Comparison of ENCODE assay signal across 8 cellular contexts in the genomic region with DNA sequence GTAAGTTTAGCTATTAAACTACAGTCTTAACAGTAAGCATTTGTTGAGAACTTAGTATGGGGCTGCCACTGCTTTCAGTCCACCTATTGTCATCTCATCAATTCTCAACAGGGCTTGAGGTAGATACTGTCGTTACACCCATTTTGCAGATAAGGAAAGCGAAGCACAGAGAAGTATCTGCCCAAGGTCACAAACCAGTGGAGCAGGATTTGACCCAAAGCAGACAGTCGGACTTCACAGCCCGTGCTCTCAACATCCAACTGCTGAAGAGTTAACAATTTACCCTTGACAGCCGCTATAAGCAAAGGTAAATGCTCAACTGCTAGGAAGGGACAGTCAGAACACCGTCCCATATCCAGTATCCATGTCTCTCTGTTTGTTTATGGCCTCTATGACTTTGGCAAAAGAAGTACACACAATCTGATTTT. TPM values are rescaled to one million over a fixed set of nuclear protein-coding genes. Genes with fewer than 3 reads are reported as not detected.
DNase-seq lines count a peak whose midpoint lies in the region; ATAC-seq and TF ChIP-seq lines count a peak whose summit lies in the region.

No MANE protein-coding gene starts in this region.

- no peaks in the 10 kb centered on the region for H3K27me3 Mint-ChIP-seq in osteocyte (ENCODE audit: unreplicated experiment)

- TF ChIP-seq CTCF in AG10803 (conservative IDR thresholded peaks at IDR 0.05; ENCODE audit: low read length) (no peak), VCaP (conservative IDR thresholded peaks at IDR 0.05) (no peak), fibroblast of pulmonary artery (IDR thresholded peaks at IDR 0.05; ENCODE audit: low read length, missing control alignments) (no peak), osteocyte (IDR thresholded peaks at IDR 0.05) (no peak)

- H3K4me1 Mint-ChIP-seq in osteocyte (ENCODE audit: unreplicated experiment), result peaks cover 51% of the 10 kb centered on the region

- peak overlapping the region; percentile 87 for H3K4me3 ChIP-seq in AG10803 (ENCODE audit: low read length)
- peak overlapping the region; percentile 63 for H3K4me3 ChIP-seq in fibroblast of pulmonary artery (replicated peaks; ENCODE audit: low read depth, low read length)

- no peaks in the 10 kb centered on the region for H3K9me3 Mint-ChIP-seq in osteocyte (ENCODE audit: unreplicated experiment)

- ATAC-seq in HG03045 (IDR thresholded peaks at IDR 0.05; ENCODE audit: unreplicated experiment), result no peak
- ATAC-seq in GM21390 (IDR thresholded peaks at IDR 0.05; ENCODE audit: unreplicated experiment), result no peak

- H3K27ac Mint-ChIP-seq in osteocyte (ENCODE audit: unreplicated experiment), result peak overlapping the region; percentile 95

- H3K4me3 Mint-ChIP-seq in osteocyte (ENCODE audit: unreplicated experiment), result peak overlapping the region; percentile 90

- no peaks in the 10 kb centered on the region for H3K36me3 Mint-ChIP-seq in osteocyte (ENCODE audit: unreplicated experiment)

- H3K27ac ChIP-seq in VCaP, result peak overlapping the region; percentile 92

- no peak for DNase-seq in AG10803 (ENCODE audit: low read depth)
- peak; percentile 21 for DNase-seq in HCEC 1CT
- DNase-seq in fibroblast of pulmonary artery (ENCODE audit: low read depth), result peak; percentile 34
- DNase-seq in osteocyte (ENCODE audit: extremely low spot score, unreplicated experiment), result no peak
- no peak for DNase-seq in AML-193 (lab: John Stamatoyannopoulos, UW)

RNA-seq across cellular contexts. Expression of a gene that starts 1.3 kb away (rescaled TPM):
- total RNA-seq in osteocyte, result 29.4 and 32.2 TPM in 2 replicates

Comparison
In these comparisons a context has a peak if more than half of its experiments do, and no peak if none do; other contexts are left out.
1. DNase-seq: peak in HCEC 1CT (single experiment) and fibroblast of pulmonary artery (single experiment); none in AG10803 (single experiment), osteocyte (single experiment) and AML-193 (0 of 2).